ENCODE assay signal across 18 cellular contexts in the genomic region with DNA sequence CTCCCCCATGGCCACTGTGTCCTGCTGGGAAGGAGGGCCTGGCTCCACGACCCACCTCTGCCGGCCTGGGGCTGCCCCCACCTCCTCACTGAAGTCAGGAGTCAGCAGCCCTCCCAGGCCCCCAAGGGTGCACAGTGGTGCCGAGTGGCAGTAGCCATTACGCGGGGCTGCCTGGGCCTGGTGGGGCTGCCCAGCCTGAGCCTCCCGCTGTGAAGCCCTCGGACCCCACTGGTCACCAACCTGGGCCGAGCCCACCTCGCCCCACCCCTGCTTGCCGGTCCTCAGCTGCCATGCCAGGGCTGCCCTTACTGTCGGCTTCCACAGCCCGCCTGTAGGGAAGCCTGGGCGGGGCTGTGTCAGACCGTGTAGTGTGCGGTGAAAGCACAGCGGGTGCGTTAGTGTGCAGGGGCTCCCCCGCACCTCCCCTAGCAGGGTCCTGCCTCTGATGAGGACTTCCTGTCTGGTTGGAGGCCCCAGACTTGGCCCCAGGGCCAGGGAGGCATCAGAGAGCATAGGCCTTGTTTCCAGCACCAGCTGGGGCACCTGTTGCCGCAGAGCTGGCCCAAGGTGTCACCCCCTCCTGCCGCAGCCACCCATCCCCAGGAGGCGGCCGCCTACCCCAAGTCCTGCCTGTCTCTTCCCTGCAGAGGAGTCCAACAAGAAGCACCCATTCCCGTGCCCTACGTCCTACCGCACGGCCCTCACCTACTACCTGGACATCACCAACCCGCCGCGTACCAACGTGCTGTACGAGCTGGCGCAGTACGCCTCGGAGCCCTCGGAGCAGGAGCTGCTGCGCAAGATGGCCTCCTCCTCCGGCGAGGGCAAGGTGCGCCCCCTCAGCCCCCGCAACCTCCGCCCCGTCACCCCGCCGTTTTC.
"Had no signal": no experiment of that assay in that cellular context is flagged by ENCODE, and none has a peak within 500 bp of the region (broad histone marks: within the 10 kb centered on the region; RNA-seq: fewer than 3 reads in every experiment).

No MANE protein-coding gene starts in this region.

- H3K9me3 ChIP-seq: gastroesophageal sphincter, heart right ventricle, suprapubic skin had no signal

- H3K4me1 Mint-ChIP-seq: activated T-helper 17 cell treated with anti-CD3 and anti-CD28 coated beads, Interleukin-2, amount 50 U/mL, for 72 hours; natural killer cell had no signal

- H3K27me3 ChIP-seq: dorsolateral prefrontal cortex, gastroesophageal sphincter, heart right ventricle, suprapubic skin had no signal

- H3K4me3 ChIP-seq: dorsolateral prefrontal cortex, gastroesophageal sphincter, heart right ventricle, skin epidermis, suprapubic skin had no signal

- H3K36me3 Mint-ChIP-seq: natural killer cell had no signal

- H3K27ac Mint-ChIP-seq: activated T-helper 17 cell treated with anti-CD3 and anti-CD28 coated beads, Interleukin-2, amount 50 U/mL, for 72 hours; endodermal cell; natural killer cell had no signal

- DNase-seq: activated CD4-positive, alpha-beta T cell treated with anti-CD3 and anti-CD28 coated beads for 1 hour; activated CD4-positive, alpha-beta T cell treated with anti-CD3 and anti-CD28 coated beads, Interleukin-2, amount 50 U/mL, for 4 hours; activated naive CD4-positive, alpha-beta T cell treated with Interleukin-2 at 50 U/mL for 16 hours; dorsolateral prefrontal cortex; endodermal cell; heart right ventricle; mesenchymal stem cell; natural killer cell; stimulated activated CD4-positive, alpha-beta T cell treated with anti-CD3 and anti-CD28 coated beads, Interleukin-15, amount 100 ng/mL, for 24 hours; stimulated activated CD4-positive, alpha-beta T cell treated with anti-CD3 and anti-CD28 coated beads, Interleukin-4, amount 100 ng/mL, for 24 hours; stimulated activated naive CD4-positive, alpha-beta T cell treated with Interleukin-2 at 50 U/mL for 16 hours; T-helper 1 cell; T1000; trophoblast cell had no signal

- H3K9me3 Mint-ChIP-seq: activated T-helper 17 cell treated with anti-CD3 and anti-CD28 coated beads, Interleukin-2, amount 50 U/mL, for 72 hours; endodermal cell; natural killer cell had no signal

- ATAC-seq: activated T-helper 17 cell treated with anti-CD3 and anti-CD28 coated beads, Interleukin-2, amount 50 U/mL, for 72 hours; gastroesophageal sphincter; natural killer cell had no signal

- H3K4me3 Mint-ChIP-seq: activated T-helper 17 cell treated with anti-CD3 and anti-CD28 coated beads, Interleukin-2, amount 50 U/mL, for 72 hours; endodermal cell; natural killer cell had no signal

- H3K27ac ChIP-seq: skin epidermis, suprapubic skin had no signal

- H3K27me3 Mint-ChIP-seq: activated T-helper 17 cell treated with anti-CD3 and anti-CD28 coated beads, Interleukin-2, amount 50 U/mL, for 72 hours had no signal
